In the genomic region with DNA sequence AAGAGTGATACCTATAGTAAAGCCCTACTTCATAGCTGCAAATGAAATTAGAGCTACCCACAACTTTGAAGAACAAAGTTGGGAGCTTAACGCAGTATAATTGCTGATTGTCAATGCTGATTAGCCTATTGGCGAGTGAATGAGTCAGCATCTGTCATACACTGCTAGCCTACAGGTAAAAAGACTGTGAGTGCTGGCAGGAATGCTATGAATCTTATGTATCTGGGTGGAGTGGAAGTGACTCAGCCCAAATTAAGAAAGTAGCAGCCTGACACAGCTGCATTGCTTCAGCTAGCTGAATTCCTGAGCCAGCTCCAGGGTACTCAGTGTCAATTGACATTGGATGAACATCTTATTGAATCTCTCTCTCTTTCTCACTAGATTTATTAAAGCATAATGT, we compare ENCODE assay signal across 1 cellular context.
TF ChIP-seq lines count a peak whose summit lies in the region.

No MANE protein-coding gene starts in this region.

TF ChIP-seq in WTC11, 78 proteins besides CTCF, POLR2A, EP300 and RAD21 (continued from another document):
- TF ChIP-seq, protein P1, sequence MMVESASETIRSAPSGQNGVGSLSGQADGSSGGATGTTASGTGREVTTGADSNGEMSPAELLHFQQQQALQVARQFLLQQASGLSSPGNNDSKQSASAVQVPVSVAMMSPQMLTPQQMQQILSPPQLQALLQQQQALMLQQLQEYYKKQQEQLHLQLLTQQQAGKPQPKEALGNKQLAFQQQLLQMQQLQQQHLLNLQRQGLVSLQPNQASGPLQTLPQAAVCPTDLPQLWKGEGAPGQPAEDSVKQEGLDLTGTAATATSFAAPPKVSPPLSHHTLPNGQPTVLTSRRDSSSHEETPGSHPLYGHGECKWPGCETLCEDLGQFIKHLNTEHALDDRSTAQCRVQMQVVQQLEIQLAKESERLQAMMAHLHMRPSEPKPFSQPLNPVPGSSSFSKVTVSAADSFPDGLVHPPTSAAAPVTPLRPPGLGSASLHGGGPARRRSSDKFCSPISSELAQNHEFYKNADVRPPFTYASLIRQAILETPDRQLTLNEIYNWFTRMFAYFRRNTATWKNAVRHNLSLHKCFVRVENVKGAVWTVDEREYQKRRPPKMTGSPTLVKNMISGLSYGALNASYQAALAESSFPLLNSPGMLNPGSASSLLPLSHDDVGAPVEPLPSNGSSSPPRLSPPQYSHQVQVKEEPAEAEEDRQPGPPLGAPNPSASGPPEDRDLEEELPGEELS (CRISPR knock-in tag; IDR thresholded peaks at IDR 0.05): no peak
- TF ChIP-seq ZNF512 (CRISPR knock-in tag; IDR thresholded peaks at IDR 0.05; ENCODE audit: borderline replicate concordance) (no peak), PRDM15 (CRISPR knock-in tag; IDR thresholded peaks at IDR 0.05) (no peak)
